Comparison of ENCODE assay signal across 17 cellular contexts in genomic region chr12:4111010-4111409, GRCh38.
DNase-seq lines count a peak whose midpoint lies in the region; ATAC-seq, FAIRE-seq and TF ChIP-seq lines count a peak whose summit lies in the region.
"Had no signal": no experiment of that assay in that cellular context is flagged by ENCODE, and none has a peak within 500 bp of the region (broad histone marks: within the 10 kb centered on the region; RNA-seq: fewer than 3 reads in every experiment).

No MANE protein-coding gene starts in this region.

- no peak for TF ChIP-seq POLR2A in esophagus muscularis mucosa (IDR thresholded peaks at IDR 0.05; ENCODE audit: low read depth)

- no peaks in the 10 kb centered on the region for H3K9me3 Mint-ChIP-seq in T-helper 1 cell treated with Interleukin-12 subunit alpha and Interleukin-12 subunit beta and Interleukin-4 antibody, amounts not matched to agents 30 μg/mL and 1 μg/mL, for 36 hours
- H3K9me3 Mint-ChIP-seq in osteocyte (ENCODE audit: unreplicated experiment), result no peaks in the 10 kb centered on the region
- H3K9me3 Mint-ChIP-seq: CD4-positive, CD25-positive, alpha-beta regulatory T cell had no signal

- peaks cover 0 to 4% (median 2%) of the 10 kb centered on the region in 4 donors for H3K4me1 ChIP-seq in esophagus muscularis mucosa

- TF ChIP-seq CTCF in esophagus muscularis mucosa (IDR thresholded peaks at IDR 0.05), result no peak
- no peak for TF ChIP-seq CTCF in osteocyte (IDR thresholded peaks at IDR 0.05)

- H3K36me3 Mint-ChIP-seq in T-helper 1 cell treated with Interleukin-12 subunit alpha and Interleukin-12 subunit beta and Interleukin-4 antibody, amounts not matched to agents 30 μg/mL and 1 μg/mL, for 36 hours (ENCODE audit: low read depth), result peaks cover 5% of the 10 kb centered on the region
- no peaks in the 10 kb centered on the region for H3K36me3 Mint-ChIP-seq in osteocyte (ENCODE audit: unreplicated experiment)
- H3K36me3 Mint-ChIP-seq: CD4-positive, CD25-positive, alpha-beta regulatory T cell had no signal

- H3K36me3 ChIP-seq in esophagus muscularis mucosa, result no peaks in the 10 kb centered on the region
- H3K36me3 ChIP-seq: BLaER1 treated with 17β-estradiol and CSF1 and Interleukin-3, amounts not matched to agents 10 nM and 100 nM had no signal

- H3K27me3 Mint-ChIP-seq in T-helper 1 cell treated with Interleukin-12 subunit alpha and Interleukin-12 subunit beta and Interleukin-4 antibody, amounts not matched to agents 30 μg/mL and 1 μg/mL, for 36 hours (ENCODE audit: low read depth), result no peaks in the 10 kb centered on the region
- H3K27me3 Mint-ChIP-seq in osteocyte (ENCODE audit: unreplicated experiment), result peaks cover 5% of the 10 kb centered on the region
- H3K27me3 Mint-ChIP-seq: CD4-positive, CD25-positive, alpha-beta regulatory T cell had no signal

- WGBS in esophagus muscularis mucosa, result 96% methylated on average over 5 of the region's 5 CpGs

- ATAC-seq in GM19035 (IDR thresholded peaks at IDR 0.05; ENCODE audit: unreplicated experiment), result no peak
- no peak for ATAC-seq in HG03097 (IDR thresholded peaks at IDR 0.05; ENCODE audit: low FRiP score, unreplicated experiment)

- H3K9me3 ChIP-seq in esophagus muscularis mucosa, result no peaks in the 10 kb centered on the region
- H3K9me3 ChIP-seq: BLaER1 treated with 17β-estradiol and CSF1 and Interleukin-3, amounts not matched to agents 10 nM and 100 nM had no signal

- DNase-seq in T-helper 1 cell, result no peak
- no peak for DNase-seq in GM19239 (ENCODE audit: insufficient read length, low spot score)
- peak; percentile 72 for DNase-seq in esophagus muscularis mucosa (ENCODE audit: extremely low spot score)
- DNase-seq in osteocyte (ENCODE audit: extremely low spot score, unreplicated experiment), result peak; percentile 63
- no peak for DNase-seq in A172 (ENCODE audit: low spot score)
- DNase-seq: ACHN; CD4-positive, CD25-positive, alpha-beta regulatory T cell; DMS53; GF-D8; GM23248; H9; IMR-90 had no signal

- peaks cover 0 to 40% (median 0%) of the 10 kb centered on the region in 4 donors for H3K27me3 ChIP-seq in esophagus muscularis mucosa

- no peak overlapping the region for H3K27ac ChIP-seq in esophagus muscularis mucosa (replicated peaks in 1 of 4)
- H3K27ac ChIP-seq: 22Rv1; BLaER1 treated with 17β-estradiol and CSF1 and Interleukin-3, amounts not matched to agents 10 nM and 100 nM; GM23248 had no signal

- H3K4me3 ChIP-seq in esophagus muscularis mucosa, result no peak overlapping the region
- H3K4me3 ChIP-seq: BLaER1 treated with 17β-estradiol and CSF1 and Interleukin-3, amounts not matched to agents 10 nM and 100 nM; GM23248 had no signal

- H3K27ac Mint-ChIP-seq in T-helper 1 cell treated with Interleukin-12 subunit alpha and Interleukin-12 subunit beta and Interleukin-4 antibody, amounts not matched to agents 30 μg/mL and 1 μg/mL, for 36 hours, result peak overlapping the region; percentile 52
- no peak overlapping the region for H3K27ac Mint-ChIP-seq in osteocyte (ENCODE audit: unreplicated experiment)
- H3K27ac Mint-ChIP-seq: H9 had no signal

- peaks cover 69% of the 10 kb centered on the region for H3K4me1 Mint-ChIP-seq in T-helper 1 cell treated with Interleukin-12 subunit alpha and Interleukin-12 subunit beta and Interleukin-4 antibody, amounts not matched to agents 30 μg/mL and 1 μg/mL, for 36 hours (ENCODE audit: low read depth)
- no peaks in the 10 kb centered on the region for H3K4me1 Mint-ChIP-seq in osteocyte (ENCODE audit: unreplicated experiment)

- H3K4me3 Mint-ChIP-seq in T-helper 1 cell treated with Interleukin-12 subunit alpha and Interleukin-12 subunit beta and Interleukin-4 antibody, amounts not matched to agents 30 μg/mL and 1 μg/mL, for 36 hours, result no peak overlapping the region
- H3K4me3 Mint-ChIP-seq in osteocyte (ENCODE audit: unreplicated experiment), result no peak overlapping the region
- H3K4me3 Mint-ChIP-seq: CD4-positive, CD25-positive, alpha-beta regulatory T cell; H9 had no signal

- no peak for TF ChIP-seq EP300 in esophagus muscularis mucosa (IDR thresholded peaks at IDR 0.05)

- FAIRE-seq in GM19239 (lab: Jason Lieb, UNC), result peak; percentile 64

- intact Hi-C loops in esophagus muscularis mucosa (cut with DNase I), result no loop called here

Comparison
In these comparisons a context has a peak if more than half of its experiments do, and no peak if none do; other contexts are left out.
1. DNase-seq: peak in esophagus muscularis mucosa (single experiment) and osteocyte (single experiment); none in T-helper 1 cell (0 of 5), GM19239 (single experiment) and A172 (single experiment).